8 cellular contexts compared by ENCODE assay signal in the genomic region with DNA sequence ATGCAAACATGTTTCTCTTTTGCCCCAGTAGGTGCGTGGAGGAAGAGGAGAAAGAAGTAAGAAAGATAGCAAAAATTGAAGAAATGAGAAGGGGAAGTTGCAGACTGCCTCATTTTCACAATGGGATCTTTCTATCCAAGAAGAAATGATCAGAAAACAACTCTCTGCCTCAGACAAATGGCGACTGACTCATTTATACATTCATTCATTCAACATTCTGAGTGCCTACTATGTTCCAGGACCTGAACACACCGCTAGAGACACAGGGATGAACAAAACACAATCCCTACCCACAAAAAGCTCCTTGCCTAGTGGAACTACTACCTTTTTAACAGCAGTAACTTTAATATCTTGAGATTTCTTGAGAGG. TPM values are rescaled to one million over a fixed set of nuclear protein-coding genes. Genes with fewer than 3 reads are reported as not detected.
DNase-seq lines count a peak whose midpoint lies in the region; ATAC-seq, FAIRE-seq and TF ChIP-seq lines count a peak whose summit lies in the region.

No MANE protein-coding gene starts in this region.

- H3K4me3 ChIP-seq in A673 (ENCODE audit: low read depth, low read length, poor library complexity, severe bottlenecking) = peak overlapping the region; percentile 61
- peak overlapping the region; percentile 90 to 92 for H3K4me3 ChIP-seq in kidney (ENCODE audit: low read length in 2 of 2)
- peak overlapping the region; percentile 65 to 81 for H3K4me3 ChIP-seq in testis

- H3K27me3 ChIP-seq in A673 (replicated peaks; ENCODE audit: insufficient read depth, low read depth, low read length, poor library complexity) (no peaks in the 10 kb centered on the region), testis (no peaks in the 10 kb centered on the region)

- peak overlapping the region; percentile 99 for H3K27ac Mint-ChIP-seq in activated naive CD8-positive, alpha-beta T cell treated with anti-CD3 and anti-CD28 coated beads, Interleukin-2, amount 10 ng/mL, durations not matched to agents 7 days and 5 days

- H3K27me3 Mint-ChIP-seq in activated naive CD8-positive, alpha-beta T cell treated with anti-CD3 and anti-CD28 coated beads, Interleukin-2, amount 10 ng/mL, durations not matched to agents 7 days and 5 days = no peaks in the 10 kb centered on the region

- peak; percentile 5 for ATAC-seq in GM18868 (IDR thresholded peaks at IDR 0.05; ENCODE audit: unreplicated experiment)
- ATAC-seq in HG03460 (IDR thresholded peaks at IDR 0.05; ENCODE audit: unreplicated experiment) = peak; percentile 2
- ATAC-seq in activated naive CD8-positive, alpha-beta T cell treated with anti-CD3 and anti-CD28 coated beads, Interleukin-2, amount 10 ng/mL, durations not matched to agents 7 days and 5 days (ENCODE audit: low read depth) = peak; percentile 8

- H3K4me3 Mint-ChIP-seq in activated naive CD8-positive, alpha-beta T cell treated with anti-CD3 and anti-CD28 coated beads, Interleukin-2, amount 10 ng/mL, durations not matched to agents 7 days and 5 days = peak overlapping the region; percentile 92

- H3K27ac ChIP-seq in A673 (ENCODE audit: low read depth, low read length, poor library complexity, severe bottlenecking) = peak overlapping the region; percentile 98
- peak overlapping the region; percentile 96 to 100 for H3K27ac ChIP-seq in kidney (ENCODE audit: low read depth in 2 of 2, low read length in 2 of 2)
- H3K27ac ChIP-seq in testis = peak overlapping the region; percentile 92 to 98

- BruUV-seq in A673 (replicated peaks; lab: Mats Ljungman, UMichigan) = TSS peak; percentile 64

- FAIRE-seq in kidney (lab: Jason Lieb, UNC) = no peak

- POLR2A ChIA-PET in A673 (lab: Charles Lee; ENCODE audit: low non-redundant PET) = interaction anchor here (0.7 to 0.8 kb wide), 2 partner anchors 25 to 73 kb away, joined by 4 to 6 read pairs; a partner anchor contains a TSS
- POLR2A ChIA-PET in activated naive CD8-positive, alpha-beta T cell treated with anti-CD3 and anti-CD28 coated beads, Interleukin-2, amount 10 ng/mL, durations not matched to agents 7 days and 5 days (lab: Charles Lee) = interaction anchor here (0.6 to 4.3 kb wide), 12 partner anchors 22 to 312 kb away, joined by 3 to 77 read pairs (median 5); a partner anchor contains a TSS

- CTCF ChIA-PET in A673 (lab: Charles Lee) = no interaction called here

- DNase-seq in A673 (ENCODE audit: low spot score) = no peak
- no peak for DNase-seq in activated naive CD8-positive, alpha-beta T cell treated with anti-CD3 and anti-CD28 coated beads, Interleukin-2, amount 10 ng/mL, durations not matched to agents 7 days and 5 days
- no peak for DNase-seq in kidney
- no peak for DNase-seq in testis
- DNase-seq in activated CD8-positive, alpha-beta memory T cell treated with anti-CD3 and anti-CD28 coated beads, Interleukin-2, amount 50 U/mL, for 4 hours = no peak
- no peak for DNase-seq in NCI-H1105 (lab: John Stamatoyannopoulos, UW)

- H3K9me3 Mint-ChIP-seq in activated naive CD8-positive, alpha-beta T cell treated with anti-CD3 and anti-CD28 coated beads, Interleukin-2, amount 10 ng/mL, durations not matched to agents 7 days and 5 days = no peaks in the 10 kb centered on the region

- intact Hi-C loops in A673 (cut with micrococcal nuclease; ENCODE audit: unreplicated experiment) (no loop called here), kidney (cut with DNase I) (no loop called here), testis (cut with DNase I; ENCODE audit: low total_unique reads) (loop anchor here (5.0 kb wide), 1 partner anchor 76 kb away; no protein-coding TSS in a partner anchor)

- 0% methylated on average over 3 of the region's 3 CpGs for WGBS in testis, 2 donors

- no peak for TF ChIP-seq CTCF in A673 (conservative IDR thresholded peaks at IDR 0.05; ENCODE audit: low read depth, low read length)
- TF ChIP-seq CTCF in kidney (IDR thresholded peaks at IDR 0.05; ENCODE audit: borderline replicate concordance, extremely low read depth, insufficient read depth) = no peak
- no peak for TF ChIP-seq CTCF in testis (IDR thresholded peaks at IDR 0.05)

- peaks cover 50% of the 10 kb centered on the region for H3K4me1 Mint-ChIP-seq in activated naive CD8-positive, alpha-beta T cell treated with anti-CD3 and anti-CD28 coated beads, Interleukin-2, amount 10 ng/mL, durations not matched to agents 7 days and 5 days

- H3K4me1 ChIP-seq in A673 (ENCODE audit: insufficient read depth, low read length, poor library complexity, severe bottlenecking) = peaks cover 15% of the 10 kb centered on the region
- H3K4me1 ChIP-seq in kidney (ENCODE audit: control insufficient read depth in 1 of 2, insufficient read depth in 1 of 2, low read depth in 1 of 2, low read length in 2 of 2) = peaks cover 9 to 24% of the 10 kb centered on the region in 2 donors
- H3K4me1 ChIP-seq in testis = peaks cover 21% of the 10 kb centered on the region

- peak overlapping the region; percentile 84 to 96 for H3K9ac ChIP-seq in kidney (ENCODE audit: low read length in 2 of 2)

- TF ChIP-seq POLR2A in testis (IDR thresholded peaks at IDR 0.05) = no peak

- H3K36me3 ChIP-seq in A673 (ENCODE audit: insufficient read depth, low read length, poor library complexity, severe bottlenecking) (peaks cover 12% of the 10 kb centered on the region), kidney (ENCODE audit: control insufficient read depth in 1 of 2, insufficient read depth in 2 of 2, low read length in 2 of 2) (peaks cover 0 to 4% of the 10 kb centered on the region in 2 donors), testis (ENCODE audit: low read depth, missing control alignments) (no peaks in the 10 kb centered on the region)

- H3K36me3 Mint-ChIP-seq in activated naive CD8-positive, alpha-beta T cell treated with anti-CD3 and anti-CD28 coated beads, Interleukin-2, amount 10 ng/mL, durations not matched to agents 7 days and 5 days = peaks cover 16% of the 10 kb centered on the region

- H3K9me3 ChIP-seq in A673 (ENCODE audit: low read depth, low read length, poor library complexity, severe bottlenecking) (no peaks in the 10 kb centered on the region), kidney (ENCODE audit: control insufficient read depth in 1 of 2, low read length in 2 of 2) (no peaks in the 10 kb centered on the region), testis (no peaks in the 10 kb centered on the region)

RNA-seq across cellular contexts. Expression of a gene that starts 0.3 kb away (rescaled TPM):
- 17.7 and 18.9 TPM in 2 replicates for total RNA-seq in A673 (2021)
- total RNA-seq in activated naive CD8-positive, alpha-beta T cell treated with anti-CD3 and anti-CD28 coated beads, Interleukin-2, amount 10 ng/mL, durations not matched to agents 7 days and 5 days = 10 to 100 TPM; 16.1 to 17.8 TPM
- 17.2 TPM for total RNA-seq in kidney
- polyA plus RNA-seq in kidney (ENCODE audit: insufficient read depth, low read depth, low replicate concordance) = 7.7 TPM
- 100 to 1,000 TPM in 1 of 2 donors, 10 to 100 TPM in 1; 97.7 to 111 TPM for total RNA-seq in testis
- polyA plus RNA-seq in testis (ENCODE audit: insufficient read depth, low read depth, low replicate concordance) = 44.0 TPM

RNA-seq across cellular contexts. Expression of a gene that starts 0.8 kb away (rescaled TPM):
- total RNA-seq in A673 (2021) (46.9 and 56.2 TPM in 2 replicates), kidney (43.2 TPM), testis (100 to 1,000 TPM; 103 to 111 TPM)
- total RNA-seq in activated naive CD8-positive, alpha-beta T cell treated with anti-CD3 and anti-CD28 coated beads, Interleukin-2, amount 10 ng/mL, durations not matched to agents 7 days and 5 days = 10 to 100 TPM; 44.4 to 47.9 TPM
- polyA plus RNA-seq in kidney (ENCODE audit: insufficient read depth, low read depth, low replicate concordance) (21.4 TPM), testis (ENCODE audit: insufficient read depth, low read depth, low replicate concordance) (79.2 TPM)

RNA-seq across cellular contexts. Expression of a gene that starts 55.5 kb away (rescaled TPM):
- total RNA-seq in A673 (2021) = 0.63 TPM in 1 of 2 replicates, not detected in the other
- total RNA-seq in activated naive CD8-positive, alpha-beta T cell treated with anti-CD3 and anti-CD28 coated beads, Interleukin-2, amount 10 ng/mL, durations not matched to agents 7 days and 5 days = not detected
- 192 TPM for total RNA-seq in kidney
- polyA plus RNA-seq in kidney (ENCODE audit: insufficient read depth, low read depth, low replicate concordance) = 6.4 TPM
- total RNA-seq in testis = not detected
- 6.2 TPM for polyA plus RNA-seq in testis (ENCODE audit: insufficient read depth, low read depth, low replicate concordance)

Comparison
In these comparisons a context has a peak if more than half of its experiments do, and no peak if none do; other contexts are left out.
1. RNA of a gene that starts 55.5 kb away (total RNA-seq): 192 TPM in kidney (single experiment); 0.63 TPM in A673, not detected in activated naive CD8-positive, alpha-beta T cell treated with anti-CD3 and anti-CD28 coated beads, Interleukin-2, amount 10 ng/mL, durations not matched to agents 7 days and 5 days and not detected in testis; every median in the first group is over 100 times any median in the second.
2. Peak in every context shown above with its lines, with median percentiles within 50 percentile points of each other: H3K27ac ChIP-seq, H3K4me3 ChIP-seq and ATAC-seq.